ENCODE assay signal across 8 cellular contexts in genomic region chr1:150487763-150488115, GRCh38. TPM values are rescaled to one million over a fixed set of nuclear protein-coding genes. Genes with fewer than 3 reads are reported as not detected.
DNase-seq lines count a peak whose midpoint lies in the region; ATAC-seq and TF ChIP-seq lines count a peak whose summit lies in the region.

No MANE protein-coding gene starts in this region.

- peak overlapping the region; percentile 94 for H3K4me3 ChIP-seq in astrocyte of the spinal cord (ENCODE audit: low read depth, low read length)
- H3K4me3 ChIP-seq in lung, result peak overlapping the region; percentile 76
- H3K4me3 ChIP-seq in urinary bladder (ENCODE audit: low read depth, low read length), result peak overlapping the region; percentile 58

- WGBS in lung, 2 donors, result 3 to 4% methylated on average over 7 of the region's 7 CpGs
- 6% methylated on average over 7 of the region's 7 CpGs for WGBS in urinary bladder

- H3K27ac Mint-ChIP-seq in activated naive CD4-positive, alpha-beta T cell treated with anti-CD3 and anti-CD28 coated beads for 36 hours, result peak overlapping the region; percentile 96

- no peak for DNase-seq in activated naive CD4-positive, alpha-beta T cell treated with anti-CD3 and anti-CD28 coated beads for 36 hours
- no peak for DNase-seq in activated naive CD4-positive, alpha-beta T cell treated with Interleukin-2 at 50 U/mL for 16 hours
- DNase-seq in astrocyte of the spinal cord (ENCODE audit: low read depth, low spot score) (no peak), lung (ENCODE audit: low spot score) (no peak), iPS-NIHi11 (ENCODE audit: low spot score) (no peak), NCI-H748 (lab: John Stamatoyannopoulos, UW; ENCODE audit: unreplicated experiment) (no peak)

- in situ Hi-C loops in astrocyte of the spinal cord (cut with HindIII; ENCODE audit: low sequenced_read_pairs), result no loop called here

- H3K36me3 ChIP-seq in lung (ENCODE audit: control insufficient read depth in 2 of 2, insufficient read depth in 2 of 2, low read length in 2 of 2) (peaks cover 7 to 10% of the 10 kb centered on the region in 2 donors), urinary bladder (ENCODE audit: insufficient read depth) (peaks cover 3% of the 10 kb centered on the region)

- H3K27me3 ChIP-seq in lung (ENCODE audit: control insufficient read depth, insufficient read depth), result no peaks in the 10 kb centered on the region

- H3K4me1 Mint-ChIP-seq in activated naive CD4-positive, alpha-beta T cell treated with anti-CD3 and anti-CD28 coated beads for 36 hours (ENCODE audit: low read depth), result peaks cover 10% of the 10 kb centered on the region

- TF ChIP-seq CTCF in astrocyte of the spinal cord (IDR thresholded peaks at IDR 0.05; ENCODE audit: low read depth, low read length) (no peak), lung (IDR thresholded peaks at IDR 0.05; ENCODE audit: control extremely low read depth, extremely low read depth) (no peak)

- no peaks in the 10 kb centered on the region for H3K27me3 Mint-ChIP-seq in activated naive CD4-positive, alpha-beta T cell treated with anti-CD3 and anti-CD28 coated beads for 36 hours (ENCODE audit: low read depth)

- CTCF ChIA-PET in activated naive CD4-positive, alpha-beta T cell treated with anti-CD3 and anti-CD28 coated beads for 36 hours (lab: Charles Lee), result no interaction called here

- H3K4me3 Mint-ChIP-seq in activated naive CD4-positive, alpha-beta T cell treated with anti-CD3 and anti-CD28 coated beads for 36 hours, result peak overlapping the region; percentile 98

- intact Hi-C loops in activated naive CD4-positive, alpha-beta T cell treated with anti-CD3 and anti-CD28 coated beads for 36 hours (cut with micrococcal nuclease), result loop anchor here (1.0 to 10.0 kb wide), 5 partner anchors 28 to 209 kb away; partner anchors contain the start of genes ENSA, FALEC, GOLPH3L and PRPF3

- H3K4me1 ChIP-seq in lung (ENCODE audit: control insufficient read depth in 2 of 2, insufficient read depth in 2 of 2, low read length in 2 of 2) (peaks cover 2 to 6% of the 10 kb centered on the region in 2 donors), urinary bladder (ENCODE audit: insufficient read depth) (no peaks in the 10 kb centered on the region)

- peaks cover 22% of the 10 kb centered on the region for H3K36me3 Mint-ChIP-seq in activated naive CD4-positive, alpha-beta T cell treated with anti-CD3 and anti-CD28 coated beads for 36 hours (ENCODE audit: low read depth)

- H3K9me3 ChIP-seq in lung (ENCODE audit: control insufficient read depth in 2 of 2, insufficient read depth in 1 of 2, low read length in 1 of 2), result no peaks in the 10 kb centered on the region

- ATAC-seq in lung (ENCODE audit: insufficient read depth, low FRiP score) (no peak), HG03342 (IDR thresholded peaks at IDR 0.05; ENCODE audit: unreplicated experiment) (no peak)

- no peaks in the 10 kb centered on the region for H3K9me3 Mint-ChIP-seq in activated naive CD4-positive, alpha-beta T cell treated with anti-CD3 and anti-CD28 coated beads for 36 hours

- H3K27ac ChIP-seq in lung (ENCODE audit: low read depth in 1 of 2, low read length in 1 of 2) (no peak overlapping the region), urinary bladder (ENCODE audit: low read depth) (no peak overlapping the region)

RNA-seq across cellular contexts. Expression of gene TARS2, which starts 0.5 kb away (rescaled TPM):
- total RNA-seq in activated naive CD4-positive, alpha-beta T cell treated with anti-CD3 and anti-CD28 coated beads for 36 hours, result 10 to 100 TPM; 43.7 to 46.0 TPM
- total RNA-seq in lung (10 to 100 TPM; 15.2 to 20.5 TPM), urinary bladder (18.0 TPM)
- polyA plus RNA-seq in lung (10 to 100 TPM; 14.3 to 14.5 TPM), urinary bladder (15.8 TPM)

RNA-seq across cellular contexts. Expression of gene ECM1, which starts 20.2 kb away (rescaled TPM):
- total RNA-seq in activated naive CD4-positive, alpha-beta T cell treated with anti-CD3 and anti-CD28 coated beads for 36 hours, result under 1 TPM; 0.69 to 0.88 TPM
- total RNA-seq in lung, result 10 to 100 TPM in 1 of 2 donors, 1 to 10 TPM in 1; 1.2 to 20.0 TPM
- polyA plus RNA-seq in lung, result 10 to 100 TPM in 1 of 2 donors, 1 to 10 TPM in 1; 9.0 to 12.3 TPM
- 8.7 TPM for total RNA-seq in urinary bladder
- polyA plus RNA-seq in urinary bladder, result 40.8 TPM

RNA-seq across cellular contexts. Expression of gene FALEC, which starts 27.8 kb away (rescaled TPM):
- not detected for total RNA-seq in activated naive CD4-positive, alpha-beta T cell treated with anti-CD3 and anti-CD28 coated beads for 36 hours
- not detected for total RNA-seq in lung
- under 1 TPM in 1 of 2 donors, not detected in 1; 0.09 TPM for polyA plus RNA-seq in lung
- not detected for total RNA-seq in urinary bladder
- polyA plus RNA-seq in urinary bladder, result 0.47 TPM
